12 cellular contexts compared by ENCODE assay signal in genomic region chr1:58996341-58997059, GRCh38.
A peak's percentile ranks its signal among the peaks of the same experiment; 100 is the strongest.
DNase-seq lines count a peak whose midpoint lies in the region; ATAC-seq and TF ChIP-seq lines count a peak whose summit lies in the region.
"Had no signal": no experiment of that assay in that cellular context is flagged by ENCODE, and none has a peak within 500 bp of the region (broad histone marks: within the 10 kb centered on the region; RNA-seq: fewer than 3 reads in every experiment).

No MANE protein-coding gene starts in this region.

- H3K27me3 ChIP-seq in uterus (no peaks in the 10 kb centered on the region), adrenal gland (no peaks in the 10 kb centered on the region)

- no peaks in the 10 kb centered on the region for H3K4me1 ChIP-seq in uterus
- no peaks in the 10 kb centered on the region for H3K4me1 ChIP-seq in adrenal gland (replicated peaks in 1 of 2)

- TF ChIP-seq CTCF in uterus (IDR thresholded peaks at IDR 0.05) (no peak), adrenal gland (IDR thresholded peaks at IDR 0.05) (no peak)

- H3K27ac ChIP-seq in uterus, result no peak overlapping the region
- H3K27ac ChIP-seq in adrenal gland, result no peak overlapping the region
- H3K27ac ChIP-seq: neutrophil had no signal

- H3K36me3 ChIP-seq in uterus (no peaks in the 10 kb centered on the region), adrenal gland (replicated peaks in 1 of 2) (no peaks in the 10 kb centered on the region)
- H3K36me3 ChIP-seq: neutrophil had no signal

- DNase-seq in NK-92 treated with Interleukin-12 subunit alpha and Interleukin-12 subunit beta, amount 100 ng/mL, for 24 hours (lab: John Stamatoyannopoulos, UW), result no peak
- DNase-seq in uterus, result no peak
- DNase-seq in NCI-H2196 (lab: John Stamatoyannopoulos, UW; ENCODE audit: unreplicated experiment), result no peak
- DNase-seq in adrenal gland, result no peak
- DNase-seq: activated gamma-delta T cell treated with Interleukin-2 at 50 U/mL for 16 hours, NCI-H1930 had no signal

- intact Hi-C loops in uterus (cut with DNase I; ENCODE audit: low total_unique reads), result no loop called here
- intact Hi-C loops in adrenal gland (cut with DNase I), result no loop called here

- ATAC-seq in GM18517 (IDR thresholded peaks at IDR 0.05; ENCODE audit: unreplicated experiment), result peak; percentile 92
- peak; percentile 85 for ATAC-seq in GM19438 (IDR thresholded peaks at IDR 0.05; ENCODE audit: low read depth, unreplicated experiment)
- ATAC-seq in HG02870 (IDR thresholded peaks at IDR 0.05; ENCODE audit: unreplicated experiment), result peak; percentile 87
- peak; percentile 76 for ATAC-seq in HG03565 (IDR thresholded peaks at IDR 0.05; ENCODE audit: unreplicated experiment)
- ATAC-seq: Panc1 had no signal

- no peak for TF ChIP-seq POLR2A in uterus (IDR thresholded peaks at IDR 0.05)
- TF ChIP-seq POLR2A in adrenal gland (IDR thresholded peaks at IDR 0.05), result no peak

- WGBS in adrenal gland, 4 donors, result 97 to 100% (median 97%) methylated on average over 2 of the region's 2 CpGs

- no peaks in the 10 kb centered on the region for H3K9me3 ChIP-seq in uterus
- no peaks in the 10 kb centered on the region for H3K9me3 ChIP-seq in adrenal gland (replicated peaks in 1 of 3)
- H3K9me3 ChIP-seq: neutrophil had no signal

- H3K4me3 ChIP-seq in uterus (no peak overlapping the region), adrenal gland (no peak overlapping the region)
